ENCODE assay signal across 8 cellular contexts in genomic region chr1:32291145-32291707, GRCh38. TPM values are rescaled to one million over a fixed set of nuclear protein-coding genes. Genes with fewer than 3 reads are reported as not detected.
DNase-seq lines count a peak whose midpoint lies in the region; ATAC-seq and TF ChIP-seq lines count a peak whose summit lies in the region.

No MANE protein-coding gene starts in this region.

- H3K27ac Mint-ChIP-seq in activated T-cell treated with anti-CD3 and anti-CD28 coated beads, Interleukin-2, amount 50 U/mL, for 72 hours, result peak overlapping the region; percentile 94

- peak overlapping the region; percentile 96 for H3K4me3 ChIP-seq in fibroblast of pulmonary artery (replicated peaks; ENCODE audit: low read depth, low read length)

- TF ChIP-seq CTCF in fibroblast of pulmonary artery (IDR thresholded peaks at IDR 0.05; ENCODE audit: low read length, missing control alignments), result no peak

- no peak for DNase-seq in activated T-cell treated with anti-CD3 and anti-CD28 coated beads, Interleukin-2, amount 50 U/mL, for 72 hours
- DNase-seq in activated T-cell treated with anti-CD3 and anti-CD28 coated beads, Interleukin-2, amount 50 U/mL, for 48 hours, result no peak
- peak; percentile 45 for DNase-seq in SW480 (ENCODE audit: low spot score)
- DNase-seq in fibroblast of pulmonary artery (ENCODE audit: low read depth), result peak; percentile 51
- DNase-seq in renal cortical epithelial cell (ENCODE audit: low read depth), result peak; percentile 38
- DNase-seq in iPS-NIHi11 (ENCODE audit: low spot score), result no peak

- H3K9me3 Mint-ChIP-seq in activated T-cell treated with anti-CD3 and anti-CD28 coated beads, Interleukin-2, amount 50 U/mL, for 72 hours, result no peaks in the 10 kb centered on the region

- peaks cover 52% of the 10 kb centered on the region for H3K4me1 Mint-ChIP-seq in activated T-cell treated with anti-CD3 and anti-CD28 coated beads, Interleukin-2, amount 50 U/mL, for 72 hours (ENCODE audit: low read depth)

- peaks cover 4 to 21% of the 10 kb centered on the region in 2 donors for H3K36me3 Mint-ChIP-seq in activated T-cell treated with anti-CD3 and anti-CD28 coated beads, Interleukin-2, amount 50 U/mL, for 72 hours (ENCODE audit: insufficient read depth in 2 of 2)

- peak in 1 of 2 donors; percentile 0 for ATAC-seq in activated T-cell treated with anti-CD3 and anti-CD28 coated beads, Interleukin-2, amount 50 U/mL, for 72 hours (replicated peaks in 1 of 2)
- no peak for ATAC-seq in GM18505 (IDR thresholded peaks at IDR 0.05; ENCODE audit: unreplicated experiment)
- no peak for ATAC-seq in HG03520 (IDR thresholded peaks at IDR 0.05; ENCODE audit: unreplicated experiment)

- no peaks in the 10 kb centered on the region for H3K27me3 Mint-ChIP-seq in activated T-cell treated with anti-CD3 and anti-CD28 coated beads, Interleukin-2, amount 50 U/mL, for 72 hours (ENCODE audit: low read depth)

- H3K4me3 Mint-ChIP-seq in activated T-cell treated with anti-CD3 and anti-CD28 coated beads, Interleukin-2, amount 50 U/mL, for 72 hours, result peak overlapping the region; percentile 96 to 99

- TF ChIP-seq POLR2A in GM18505 (IDR thresholded peaks at IDR 0.05; ENCODE audit: borderline replicate concordance, extremely low read depth, insufficient read depth, insufficient read length), result no peak

RNA-seq across cellular contexts. Expression of gene HDAC1, which starts 0.7 kb away (rescaled TPM):
- 100 to 1,000 TPM; 149 to 157 TPM for total RNA-seq in activated T-cell treated with anti-CD3 and anti-CD28 coated beads, Interleukin-2, amount 50 U/mL, for 72 hours
- 113 and 117 TPM in 2 replicates for total RNA-seq in renal cortical epithelial cell

RNA-seq across cellular contexts. Expression of gene LCK, which starts 40.2 kb away (rescaled TPM):
- total RNA-seq in activated T-cell treated with anti-CD3 and anti-CD28 coated beads, Interleukin-2, amount 50 U/mL, for 72 hours, result 100 to 1,000 TPM; 227 to 254 TPM
- total RNA-seq in renal cortical epithelial cell, result 0.10 and 0.69 TPM in 2 replicates

RNA-seq across cellular contexts. Expression of gene FAM167B, which starts 44.2 kb away (rescaled TPM):
- 1 to 10 TPM; 1.6 to 1.9 TPM for total RNA-seq in activated T-cell treated with anti-CD3 and anti-CD28 coated beads, Interleukin-2, amount 50 U/mL, for 72 hours
- 0.20 TPM in 1 of 2 replicates, not detected in the other for total RNA-seq in renal cortical epithelial cell

RNA-seq across cellular contexts. Expression of gene MARCKSL1, which starts 44.8 kb away (rescaled TPM):
- 10 to 100 TPM; 12.3 to 14.9 TPM for total RNA-seq in activated T-cell treated with anti-CD3 and anti-CD28 coated beads, Interleukin-2, amount 50 U/mL, for 72 hours
- 32.8 and 70.9 TPM in 2 replicates for total RNA-seq in renal cortical epithelial cell

Comparison
In these comparisons a context has a peak if more than half of its experiments do, and no peak if none do; other contexts are left out.
1. DNase-seq: peak in SW480 (single experiment), fibroblast of pulmonary artery (single experiment) and renal cortical epithelial cell (single experiment); none in activated T-cell treated with anti-CD3 and anti-CD28 coated beads, Interleukin-2, amount 50 U/mL, for 72 hours (0 of 2), activated T-cell treated with anti-CD3 and anti-CD28 coated beads, Interleukin-2, amount 50 U/mL, for 48 hours (0 of 2) and iPS-NIHi11 (single experiment).
2. RNA of gene LCK, which starts 40.2 kb away (total RNA-seq): 227 to 254 TPM in activated T-cell treated with anti-CD3 and anti-CD28 coated beads, Interleukin-2, amount 50 U/mL, for 72 hours; 0.10 to 0.69 TPM in renal cortical epithelial cell; every median in the first group is over 100 times any median in the second.